Comparison of ENCODE assay signal across 21 cellular contexts in genomic region chr11:2259897-2260451, GRCh38. TPM values are rescaled to one million over a fixed set of nuclear protein-coding genes. Genes with fewer than 3 reads are reported as not detected.
"Had no signal": no experiment of that assay in that cellular context is flagged by ENCODE, and none has a peak within 500 bp of the region (broad histone marks: within the 10 kb centered on the region; RNA-seq: fewer than 3 reads in every experiment).

No MANE protein-coding gene starts in this region.

- H3K4me2 ChIP-seq: smooth muscle cell had no signal

- FAIRE-seq: colon, endometrium had no signal

- H3K9me3 Mint-ChIP-seq: activated CD4-positive, alpha-beta T cell treated with anti-CD3 and anti-CD28 coated beads, Interleukin-2, amount 10 ng/mL, durations not matched to agents 7 days and 5 days; stimulated activated memory B cell treated with anti-CD40 and anti-IgM and Interleukin-4, amounts not matched to agents 10 μg/mL and 1 μg/mL and 100 μg/mL, for 72 hours; T-cell had no signal

- H3K9me3 ChIP-seq: gastrocnemius medialis had no signal

- H3K27ac ChIP-seq: gastrocnemius medialis, left lung had no signal

- H3K36me3 ChIP-seq: gastrocnemius medialis, left lung had no signal

- H3K27me3 Mint-ChIP-seq: activated B cell treated with CpG ODN at 0.5 μM for 24 hours; activated CD4-positive, alpha-beta T cell treated with anti-CD3 and anti-CD28 coated beads, Interleukin-2, amount 10 ng/mL, durations not matched to agents 7 days and 5 days; stimulated activated memory B cell treated with anti-CD40 and anti-IgM and Interleukin-4, amounts not matched to agents 10 μg/mL and 1 μg/mL and 100 μg/mL, for 72 hours; T-cell had no signal

- H3K36me3 Mint-ChIP-seq: brain; stimulated activated memory B cell treated with anti-CD40 and anti-IgM and Interleukin-4, amounts not matched to agents 10 μg/mL and 1 μg/mL and 100 μg/mL, for 72 hours; T-cell had no signal

- H3K4me3 ChIP-seq: gastrocnemius medialis, left lung, smooth muscle cell had no signal

- H3K27ac Mint-ChIP-seq: activated B cell treated with CpG ODN at 0.5 μM for 24 hours; activated CD4-positive, alpha-beta T cell treated with anti-CD3 and anti-CD28 coated beads, Interleukin-2, amount 10 ng/mL, durations not matched to agents 7 days and 5 days; activated CD8-positive, alpha-beta T cell treated with anti-CD3 and anti-CD28 coated beads, Interleukin-2, amount 10 ng/mL, durations not matched to agents 7 days and 5 days; brain; nephron progenitor cell; progenitor cell of endocrine pancreas; stimulated activated memory B cell treated with anti-CD40 and anti-IgM and Interleukin-4, amounts not matched to agents 10 μg/mL and 1 μg/mL and 100 μg/mL, for 72 hours; T-cell had no signal

- H3K27me3 ChIP-seq: left lung had no signal

- H3K4me3 Mint-ChIP-seq: activated B cell treated with CpG ODN at 0.5 μM for 24 hours; activated CD4-positive, alpha-beta T cell treated with anti-CD3 and anti-CD28 coated beads, Interleukin-2, amount 10 ng/mL, durations not matched to agents 7 days and 5 days; activated CD8-positive, alpha-beta T cell treated with anti-CD3 and anti-CD28 coated beads, Interleukin-2, amount 10 ng/mL, durations not matched to agents 7 days and 5 days; brain; nephron progenitor cell; stimulated activated memory B cell treated with anti-CD40 and anti-IgM and Interleukin-4, amounts not matched to agents 10 μg/mL and 1 μg/mL and 100 μg/mL, for 72 hours; T-cell had no signal

- H3K4me1 ChIP-seq: gastrocnemius medialis had no signal

- DNase-seq: activated B cell treated with CpG ODN at 0.5 μM for 24 hours; activated CD4-positive, alpha-beta T cell treated with anti-CD3 and anti-CD28 coated beads, Interleukin-2, amount 10 ng/mL, durations not matched to agents 7 days and 5 days; activated CD8-positive, alpha-beta T cell treated with anti-CD3 and anti-CD28 coated beads, Interleukin-2, amount 10 ng/mL, durations not matched to agents 7 days and 5 days; activated naive CD4-positive, alpha-beta T cell; central memory CD4-positive, alpha-beta T cell; gastrocnemius medialis; nephron progenitor cell; occipital lobe; stimulated activated CD4-positive, alpha-beta T cell treated with anti-CD3 and anti-CD28 coated beads, Interleukin-4, amount 100 ng/mL, for 24 hours; T-helper 9 cell had no signal

- ATAC-seq: activated CD8-positive, alpha-beta T cell treated with anti-CD3 and anti-CD28 coated beads, Interleukin-2, amount 10 ng/mL, durations not matched to agents 7 days and 5 days; gastrocnemius medialis; left lung; right cardiac atrium; stimulated activated memory B cell treated with anti-CD40 and anti-IgM and Interleukin-4, amounts not matched to agents 10 μg/mL and 1 μg/mL and 100 μg/mL, for 72 hours; T-cell had no signal

- H3K4me1 Mint-ChIP-seq: activated B cell treated with CpG ODN at 0.5 μM for 24 hours; activated CD4-positive, alpha-beta T cell treated with anti-CD3 and anti-CD28 coated beads, Interleukin-2, amount 10 ng/mL, durations not matched to agents 7 days and 5 days; brain; stimulated activated memory B cell treated with anti-CD40 and anti-IgM and Interleukin-4, amounts not matched to agents 10 μg/mL and 1 μg/mL and 100 μg/mL, for 72 hours had no signal

RNA-seq across cellular contexts. Expression of gene ASCL2, which starts 10.4 kb away (rescaled TPM):
- total RNA-seq: gastrocnemius medialis, kidney epithelial cell, myocyte, smooth muscle cell had no signal

RNA-seq across cellular contexts. Expression of gene C11orf21, which starts 41.7 kb away (rescaled TPM):
- total RNA-seq: kidney epithelial cell, myocyte, smooth muscle cell had no signal
- polyA plus RNA-seq: smooth muscle cell had no signal

RNA-seq across cellular contexts. Expression of gene TSPAN32, which starts 41.8 kb away (rescaled TPM):
- total RNA-seq: gastrocnemius medialis, myocyte, occipital lobe, smooth muscle cell had no signal
- polyA plus RNA-seq: smooth muscle cell had no signal
